ENCODE assay signal across 18 cellular contexts in genomic region chr2:228681979-228682378, GRCh38.
A peak's percentile ranks its signal among the peaks of the same experiment; 100 is the strongest.
DNase-seq lines count a peak whose midpoint lies in the region; ATAC-seq and TF ChIP-seq lines count a peak whose summit lies in the region.
"Had no signal": no experiment of that assay in that cellular context is flagged by ENCODE, and none has a peak within 500 bp of the region (broad histone marks: within the 10 kb centered on the region; RNA-seq: fewer than 3 reads in every experiment).

No MANE protein-coding gene starts in this region.

- DNase-seq in PC-3 (no peak), lower lobe of right lung (no peak), NCI-H1105 (lab: John Stamatoyannopoulos, UW) (no peak), 8988T (no peak)
- DNase-seq in stimulated activated naive CD8-positive, alpha-beta T cell treated with anti-CD3 and anti-CD28 coated beads, Interleukin-15, amount 100 ng/mL, for 72 hours, result no peak
- DNase-seq: C1 segment of cervical spinal cord; CD4-positive, alpha-beta memory T cell; COR-L47; NCI-H446; NCI-H524 treated with DMSO at 0.1 percent for 48 hours; SHP77 had no signal

- ATAC-seq in HG03342 (IDR thresholded peaks at IDR 0.05; ENCODE audit: unreplicated experiment) (peak; percentile 54), PC-3 (no peak; the same call in 1 of the 2 replicates), lower lobe of right lung (peak in 1 of 2 donors; percentile 33), HG03095 (IDR thresholded peaks at IDR 0.05; ENCODE audit: unreplicated experiment) (no peak)
- no peak for ATAC-seq in stimulated activated naive CD8-positive, alpha-beta T cell treated with anti-CD3 and anti-CD28 coated beads, Interleukin-15, amount 100 ng/mL, for 72 hours
- ATAC-seq: K562 had no signal

- POLR2A ChIA-PET in PC-3 (lab: Charles Lee; ENCODE audit: unreplicated experiment), result no interaction called here

- H3K79me2 ChIP-seq in ACC112 (ENCODE audit: control insufficient read depth, insufficient read depth, low read length, unreplicated experiment), result no peaks in the 10 kb centered on the region
- H3K79me2 ChIP-seq in PC-3 (ENCODE audit: low read length), result no peaks in the 10 kb centered on the region

- intact Hi-C loops in PC-3 (cut with micrococcal nuclease) (loop anchor here (1.0 to 10.0 kb wide), 2 partner anchors 591 to 903 kb away; no protein-coding TSS in a partner anchor), lower lobe of right lung (cut with DNase I) (no loop called here)

- no peaks in the 10 kb centered on the region for H3K9me2 ChIP-seq in PC-3 (replicated peaks; ENCODE audit: low read length)

- no peak overlapping the region for H3K4me3 ChIP-seq in ACC112 (ENCODE audit: low read depth, low read length)
- no peak overlapping the region for H3K4me3 ChIP-seq in PC-3 (ENCODE audit: low read length)
- peak overlapping the region; percentile 22 for H3K4me3 ChIP-seq in lower lobe of right lung
- H3K4me3 ChIP-seq: K562, MG63 had no signal

- no peaks in the 10 kb centered on the region for H3K4me1 Mint-ChIP-seq in stimulated activated naive CD8-positive, alpha-beta T cell treated with anti-CD3 and anti-CD28 coated beads, Interleukin-15, amount 100 ng/mL, for 72 hours
- H3K4me1 Mint-ChIP-seq: CD4-positive, alpha-beta memory T cell had no signal

- no peak overlapping the region for H3K9ac ChIP-seq in PC-3 (ENCODE audit: low read length)

- H3K27me3 ChIP-seq in ACC112 (ENCODE audit: insufficient read depth, low read length) (no peaks in the 10 kb centered on the region), PC-3 (ENCODE audit: low read length) (0 out of 2 replicates have a peak, but pooled peaks cover 8% of the 10 kb centered on the region), lower lobe of right lung (ENCODE audit: low read depth) (no peaks in the 10 kb centered on the region)
- H3K27me3 ChIP-seq: MG63 had no signal

- no peak overlapping the region for H3K27ac ChIP-seq in ACC112 (ENCODE audit: low read depth, low read length)
- H3K27ac ChIP-seq in PC-3 (ENCODE audit: low read length), result no peak overlapping the region
- H3K27ac ChIP-seq in lower lobe of right lung, result no peak overlapping the region
- H3K27ac ChIP-seq: RWPE1 had no signal

- no peak overlapping the region for H3K4me3 Mint-ChIP-seq in stimulated activated naive CD8-positive, alpha-beta T cell treated with anti-CD3 and anti-CD28 coated beads, Interleukin-15, amount 100 ng/mL, for 72 hours
- H3K4me3 Mint-ChIP-seq: CD4-positive, alpha-beta memory T cell; HFFc6 had no signal

- no peaks in the 10 kb centered on the region for H3F3A ChIP-seq in PC-3 (ENCODE audit: low read length, unreplicated experiment)

- H3K4me1 ChIP-seq in ACC112 (ENCODE audit: control insufficient read depth, insufficient read depth, low read length, unreplicated experiment) (no peaks in the 10 kb centered on the region), PC-3 (ENCODE audit: insufficient read depth, low read length) (no peaks in the 10 kb centered on the region), lower lobe of right lung (no peaks in the 10 kb centered on the region)

- CTCF ChIA-PET in PC-3 (lab: Charles Lee), result interaction anchor here (1.0 kb wide), 1 partner anchor 8 kb away, joined by 4 read pairs; no protein-coding TSS in a partner anchor

- H3K9me3 ChIP-seq in PC-3 (ENCODE audit: low read length), result no peaks in the 10 kb centered on the region
- H3K9me3 ChIP-seq in lower lobe of right lung, result no peaks in the 10 kb centered on the region

- TF ChIP-seq CTCF in PC-3 (conservative IDR thresholded peaks at IDR 0.05; ENCODE audit: low read depth, low read length) (no peak), lower lobe of right lung (IDR thresholded peaks at IDR 0.05) (no peak)

- H3K9me3 Mint-ChIP-seq in stimulated activated naive CD8-positive, alpha-beta T cell treated with anti-CD3 and anti-CD28 coated beads, Interleukin-15, amount 100 ng/mL, for 72 hours, result peaks cover 0 to 17% of the 10 kb centered on the region in 2 donors
- H3K9me3 Mint-ChIP-seq: HFFc6 had no signal

- H3K4me2 ChIP-seq in PC-3 (ENCODE audit: low read length), result peak overlapping the region; percentile 17; the same call in 1 of the 2 replicates

- no peaks in the 10 kb centered on the region for H3K27me3 Mint-ChIP-seq in stimulated activated naive CD8-positive, alpha-beta T cell treated with anti-CD3 and anti-CD28 coated beads, Interleukin-15, amount 100 ng/mL, for 72 hours
- H3K27me3 Mint-ChIP-seq: CD4-positive, alpha-beta memory T cell had no signal

- no peak overlapping the region for H3K27ac Mint-ChIP-seq in stimulated activated naive CD8-positive, alpha-beta T cell treated with anti-CD3 and anti-CD28 coated beads, Interleukin-15, amount 100 ng/mL, for 72 hours
- H3K27ac Mint-ChIP-seq: CD4-positive, alpha-beta memory T cell; HFFc6 had no signal

- H2AFZ ChIP-seq in ACC112 (ENCODE audit: low read length, unreplicated experiment), result peak overlapping the region; percentile 73
- H2AFZ ChIP-seq in PC-3 (ENCODE audit: low read length), result peak overlapping the region; percentile 54

- no peaks in the 10 kb centered on the region for H4K20me1 ChIP-seq in PC-3 (ENCODE audit: low read length)

- no peaks in the 10 kb centered on the region for H3K36me3 ChIP-seq in ACC112 (ENCODE audit: insufficient read depth, low read length)
- no peaks in the 10 kb centered on the region for H3K36me3 ChIP-seq in PC-3 (ENCODE audit: low read depth, low read length)
- no peaks in the 10 kb centered on the region for H3K36me3 ChIP-seq in lower lobe of right lung
- H3K36me3 ChIP-seq: MG63 had no signal

- BruUV-seq in PC-3 (replicated peaks; lab: Mats Ljungman, UMichigan), result no TSS peak
